In the genomic region with DNA sequence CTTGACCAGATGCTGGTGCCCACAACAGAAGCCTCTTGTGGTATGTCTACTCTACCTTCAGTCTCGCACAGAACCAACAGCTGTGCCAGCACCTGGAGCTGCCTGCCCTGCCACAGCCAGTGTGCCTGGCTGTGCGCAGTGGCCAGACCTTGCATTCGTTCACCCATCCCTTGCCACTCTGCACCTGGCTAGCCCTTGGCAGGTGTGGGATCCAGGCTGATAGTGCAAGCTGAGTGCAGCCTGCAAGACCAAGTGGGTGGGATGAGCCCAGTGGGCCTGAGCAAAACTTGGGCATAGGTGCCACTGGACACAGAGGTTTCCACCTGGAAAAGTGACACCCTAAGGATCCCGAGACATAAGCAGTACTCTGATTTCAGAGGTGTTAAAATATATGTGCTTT, we compare ENCODE assay signal across 31 cellular contexts.
"Had no signal": no experiment of that assay in that cellular context is flagged by ENCODE, and none has a peak within 500 bp of the region (broad histone marks: within the 10 kb centered on the region; RNA-seq: fewer than 3 reads in every experiment).

No MANE protein-coding gene starts in this region.

- H3K27me3 ChIP-seq: ovary, right lobe of liver, sigmoid colon, suprapubic skin, testis, tibial artery, vagina had no signal

- H3K4me3 ChIP-seq: ovary, psoas muscle, right lobe of liver, sigmoid colon, suprapubic skin, testis, tibial artery, vagina had no signal

- H3K4me1 ChIP-seq: parathyroid adenoma, psoas muscle, right lobe of liver, sigmoid colon, suprapubic skin, testis, tibial artery, vagina had no signal

- H3K36me3 ChIP-seq: ovary, right lobe of liver, sigmoid colon, suprapubic skin, tibial artery, vagina had no signal

- H3K9me3 Mint-ChIP-seq: natural killer cell treated with Interleukin-12 subunit alpha and Interleukin-12 subunit beta and Interleukin-15 and Interleukin-18, amount 100 ng/mL, for 72 hours; nephron progenitor cell; neural crest cell; type B pancreatic cell had no signal

- H3K4me1 Mint-ChIP-seq: naive B cell had no signal

- H3K27ac ChIP-seq: ovary, parathyroid adenoma, psoas muscle, right lobe of liver, sigmoid colon, suprapubic skin, testis, tibial artery, vagina had no signal

- H3K27me3 Mint-ChIP-seq: naive B cell; natural killer cell treated with Interleukin-12 subunit alpha and Interleukin-12 subunit beta and Interleukin-15 and Interleukin-18, amount 100 ng/mL, for 72 hours; progenitor cell of endocrine pancreas; stimulated activated memory B cell treated with anti-CD40 and anti-IgM and Interleukin-4, amounts not matched to agents 10 μg/mL and 1 μg/mL and 100 μg/mL, for 72 hours; type B pancreatic cell had no signal

- H3K79me2 ChIP-seq: parathyroid adenoma had no signal

- H3K27ac Mint-ChIP-seq: naive B cell; naive thymus-derived CD8-positive, alpha-beta T cell; nephron progenitor cell; progenitor cell of endocrine pancreas; stimulated activated memory B cell treated with anti-CD40 and anti-IgM and Interleukin-4, amounts not matched to agents 10 μg/mL and 1 μg/mL and 100 μg/mL, for 72 hours; stimulated activated naive CD8-positive, alpha-beta T cell treated with anti-CD3 and anti-CD28 coated beads, Interleukin-15, amount 100 ng/mL, for 72 hours; type B pancreatic cell had no signal

- H3K36me3 Mint-ChIP-seq: type B pancreatic cell had no signal

- DNase-seq: naive B cell; naive thymus-derived CD8-positive, alpha-beta T cell; nephron progenitor cell; occipital lobe; ovary; posterior cingulate gyrus; psoas muscle; right lobe of liver; sigmoid colon; small intestine; stimulated activated CD4-positive, alpha-beta T cell treated with anti-CD3 and anti-CD28 coated beads, Interleukin-12 subunit alpha, Interleukin-12 subunit beta, amount 100 ng/mL, for 4 hours; stimulated activated CD4-positive, alpha-beta T cell treated with anti-CD3 and anti-CD28 coated beads, Interleukin-1b, Interleukin-23, amount 100 ng/mL, for 48 hours; stimulated activated CD4-positive, alpha-beta T cell treated with anti-CD3 and anti-CD28 coated beads, Interleukin-4, amount 100 ng/mL, for 1 hour; stimulated activated CD4-positive, alpha-beta T cell treated with anti-CD3 and anti-CD28 coated beads, Interleukin-4, amount 100 ng/mL, for 4 hours; stimulated activated CD8-positive, alpha-beta memory T cell treated with anti-CD3 and anti-CD28 coated beads, Interleukin-4, amount 100 ng/mL, for 48 hours; stimulated activated naive CD4-positive, alpha-beta T cell; stimulated activated naive CD8-positive, alpha-beta T cell treated with anti-CD3 and anti-CD28 coated beads, Interleukin-15, amount 100 ng/mL, for 72 hours; stimulated activated naive CD8-positive, alpha-beta T cell treated with anti-CD3 and anti-CD28 coated beads, Interleukin-15, Interleukin-2, amounts not matched to agents 100 U/mL and 50 U/mL, for 24 hours; substantia nigra; testis; tibial artery had no signal

- H3K9me3 ChIP-seq: ovary, psoas muscle, right lobe of liver, testis, vagina had no signal

- H3K4me3 Mint-ChIP-seq: naive B cell; naive thymus-derived CD8-positive, alpha-beta T cell; natural killer cell treated with Interleukin-12 subunit alpha and Interleukin-12 subunit beta and Interleukin-15 and Interleukin-18, amount 100 ng/mL, for 72 hours; nephron progenitor cell; neural crest cell; stimulated activated memory B cell treated with anti-CD40 and anti-IgM and Interleukin-4, amounts not matched to agents 10 μg/mL and 1 μg/mL and 100 μg/mL, for 72 hours; stimulated activated naive CD8-positive, alpha-beta T cell treated with anti-CD3 and anti-CD28 coated beads, Interleukin-15, amount 100 ng/mL, for 72 hours; type B pancreatic cell had no signal

- H3K9ac ChIP-seq: parathyroid adenoma had no signal

- FAIRE-seq: small intestine, urothelium cell line had no signal

- ATAC-seq: naive thymus-derived CD8-positive, alpha-beta T cell; natural killer cell treated with Interleukin-12 subunit alpha and Interleukin-12 subunit beta and Interleukin-15 and Interleukin-18, amount 100 ng/mL, for 72 hours; psoas muscle; right cardiac atrium; stimulated activated memory B cell treated with anti-CD40 and anti-IgM and Interleukin-4, amounts not matched to agents 10 μg/mL and 1 μg/mL and 100 μg/mL, for 72 hours; stimulated activated naive CD8-positive, alpha-beta T cell treated with anti-CD3 and anti-CD28 coated beads, Interleukin-15, amount 100 ng/mL, for 72 hours; stimulated activated naive CD8-positive, alpha-beta T cell treated with anti-CD3 and anti-CD28 coated beads, Interleukin-15, Interleukin-2, amounts not matched to agents 100 U/mL and 50 U/mL, for 24 hours had no signal

- H2AFZ ChIP-seq: parathyroid adenoma had no signal
